ENCODE assay signal across 1 cellular context in the genomic region with DNA sequence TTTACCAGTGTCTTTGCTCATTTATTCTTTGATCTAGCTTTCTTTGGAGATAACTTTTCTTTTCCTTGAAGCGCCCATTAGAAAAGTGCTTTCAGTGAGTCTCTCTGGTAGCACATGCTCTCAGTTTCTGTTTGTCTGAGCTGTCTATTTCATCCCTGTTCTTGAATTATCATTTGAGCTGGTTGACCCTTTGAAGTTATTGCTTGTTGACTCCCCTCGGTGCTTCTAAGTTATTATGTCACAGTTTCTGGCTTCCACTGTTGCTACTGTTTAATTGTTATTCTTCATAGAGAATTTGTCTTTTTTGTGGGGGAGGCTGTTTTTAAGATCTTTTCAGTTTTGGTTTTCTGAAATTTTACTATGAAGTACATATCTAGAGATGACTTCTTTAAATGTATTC.
TF ChIP-seq lines count a peak whose summit lies in the region.

No MANE protein-coding gene starts in this region.

TF ChIP-seq in GM12878, 131 proteins besides CTCF, POLR2A, EP300 and RAD21:
- TF ChIP-seq ZNF274 (IDR thresholded peaks at IDR 0.05; ENCODE audit: insufficient read depth, insufficient read length) (no peak), CHD4 (IDR thresholded peaks at IDR 0.05) (no peak), ZNF217 (IDR thresholded peaks at IDR 0.05) (no peak), NR2C1 (IDR thresholded peaks at IDR 0.05) (no peak), SIN3A (IDR thresholded peaks at IDR 0.05; ENCODE audit: low read depth, low read length) (no peak), NBN (IDR thresholded peaks at IDR 0.05) (no peak), CHD1 (IDR thresholded peaks at IDR 0.05; ENCODE audit: low read depth, low read length) (no peak), GABPA (IDR thresholded peaks at IDR 0.05; ENCODE audit: low read depth) (no peak), ETV6 (conservative IDR thresholded peaks at IDR 0.05 in 1 of 2, IDR thresholded peaks at IDR 0.05 in 1 of 2; ENCODE audit: borderline replicate concordance in 1 of 2, low read depth in 1 of 2) (no peak), CBX3 (IDR thresholded peaks at IDR 0.05; ENCODE audit: borderline replicate concordance, low read depth) (no peak), PML (IDR thresholded peaks at IDR 0.05; ENCODE audit: low read length) (no peak), ZNF622 (IDR thresholded peaks at IDR 0.05) (no peak), MTA3 (IDR thresholded peaks at IDR 0.05; ENCODE audit: borderline replicate concordance, low read length) (no peak), TAF1 (IDR thresholded peaks at IDR 0.05; ENCODE audit: borderline replicate concordance, low read depth, low read length) (no peak), SUPT20H (IDR thresholded peaks at IDR 0.05; ENCODE audit: borderline replicate concordance, control insufficient read depth, low read depth, low read length) (no peak), NR2F1 (conservative IDR thresholded peaks at IDR 0.05) (no peak)
- TF ChIP-seq, protein P1, sequence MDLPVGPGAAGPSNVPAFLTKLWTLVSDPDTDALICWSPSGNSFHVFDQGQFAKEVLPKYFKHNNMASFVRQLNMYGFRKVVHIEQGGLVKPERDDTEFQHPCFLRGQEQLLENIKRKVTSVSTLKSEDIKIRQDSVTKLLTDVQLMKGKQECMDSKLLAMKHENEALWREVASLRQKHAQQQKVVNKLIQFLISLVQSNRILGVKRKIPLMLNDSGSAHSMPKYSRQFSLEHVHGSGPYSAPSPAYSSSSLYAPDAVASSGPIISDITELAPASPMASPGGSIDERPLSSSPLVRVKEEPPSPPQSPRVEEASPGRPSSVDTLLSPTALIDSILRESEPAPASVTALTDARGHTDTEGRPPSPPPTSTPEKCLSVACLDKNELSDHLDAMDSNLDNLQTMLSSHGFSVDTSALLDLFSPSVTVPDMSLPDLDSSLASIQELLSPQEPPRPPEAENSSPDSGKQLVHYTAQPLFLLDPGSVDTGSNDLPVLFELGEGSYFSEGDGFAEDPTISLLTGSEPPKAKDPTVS (IDR thresholded peaks at IDR 0.05; ENCODE audit: low read depth, low read length) = no peak
- TF ChIP-seq, protein P2, sequence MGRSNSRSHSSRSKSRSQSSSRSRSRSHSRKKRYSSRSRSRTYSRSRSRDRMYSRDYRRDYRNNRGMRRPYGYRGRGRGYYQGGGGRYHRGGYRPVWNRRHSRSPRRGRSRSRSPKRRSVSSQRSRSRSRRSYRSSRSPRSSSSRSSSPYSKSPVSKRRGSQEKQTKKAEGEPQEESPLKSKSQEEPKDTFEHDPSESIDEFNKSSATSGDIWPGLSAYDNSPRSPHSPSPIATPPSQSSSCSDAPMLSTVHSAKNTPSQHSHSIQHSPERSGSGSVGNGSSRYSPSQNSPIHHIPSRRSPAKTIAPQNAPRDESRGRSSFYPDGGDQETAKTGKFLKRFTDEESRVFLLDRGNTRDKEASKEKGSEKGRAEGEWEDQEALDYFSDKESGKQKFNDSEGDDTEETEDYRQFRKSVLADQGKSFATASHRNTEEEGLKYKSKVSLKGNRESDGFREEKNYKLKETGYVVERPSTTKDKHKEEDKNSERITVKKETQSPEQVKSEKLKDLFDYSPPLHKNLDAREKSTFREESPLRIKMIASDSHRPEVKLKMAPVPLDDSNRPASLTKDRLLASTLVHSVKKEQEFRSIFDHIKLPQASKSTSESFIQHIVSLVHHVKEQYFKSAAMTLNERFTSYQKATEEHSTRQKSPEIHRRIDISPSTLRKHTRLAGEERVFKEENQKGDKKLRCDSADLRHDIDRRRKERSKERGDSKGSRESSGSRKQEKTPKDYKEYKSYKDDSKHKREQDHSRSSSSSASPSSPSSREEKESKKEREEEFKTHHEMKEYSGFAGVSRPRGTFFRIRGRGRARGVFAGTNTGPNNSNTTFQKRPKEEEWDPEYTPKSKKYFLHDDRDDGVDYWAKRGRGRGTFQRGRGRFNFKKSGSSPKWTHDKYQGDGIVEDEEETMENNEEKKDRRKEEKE (IDR thresholded peaks at IDR 0.05) = no peak
- TF ChIP-seq, protein P3, sequence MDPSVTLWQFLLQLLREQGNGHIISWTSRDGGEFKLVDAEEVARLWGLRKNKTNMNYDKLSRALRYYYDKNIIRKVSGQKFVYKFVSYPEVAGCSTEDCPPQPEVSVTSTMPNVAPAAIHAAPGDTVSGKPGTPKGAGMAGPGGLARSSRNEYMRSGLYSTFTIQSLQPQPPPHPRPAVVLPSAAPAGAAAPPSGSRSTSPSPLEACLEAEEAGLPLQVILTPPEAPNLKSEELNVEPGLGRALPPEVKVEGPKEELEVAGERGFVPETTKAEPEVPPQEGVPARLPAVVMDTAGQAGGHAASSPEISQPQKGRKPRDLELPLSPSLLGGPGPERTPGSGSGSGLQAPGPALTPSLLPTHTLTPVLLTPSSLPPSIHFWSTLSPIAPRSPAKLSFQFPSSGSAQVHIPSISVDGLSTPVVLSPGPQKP (IDR thresholded peaks at IDR 0.05; ENCODE audit: low read depth, low read length) = no peak
